17 cellular contexts compared by ENCODE assay signal in genomic region chr3:8888296-8888915, GRCh38.
DNase-seq lines count a peak whose midpoint lies in the region; ATAC-seq and TF ChIP-seq lines count a peak whose summit lies in the region.
"Had no signal": no experiment of that assay in that cellular context is flagged by ENCODE, and none has a peak within 500 bp of the region (broad histone marks: within the 10 kb centered on the region; RNA-seq: fewer than 3 reads in every experiment).

No MANE protein-coding gene starts in this region.

- H3K4me3 ChIP-seq in fibroblast of villous mesenchyme (ENCODE audit: low read depth, low read length) (no peak overlapping the region), retinal pigment epithelial cell (ENCODE audit: low read length) (no peak overlapping the region)
- H3K4me3 ChIP-seq: gastroesophageal sphincter, K562 had no signal

- ATAC-seq in GM19467 (IDR thresholded peaks at IDR 0.05; ENCODE audit: unreplicated experiment), result no peak
- ATAC-seq: gastroesophageal sphincter, K562, Panc1 had no signal

- no peak for TF ChIP-seq CTCF in fibroblast of villous mesenchyme (IDR thresholded peaks at IDR 0.05; ENCODE audit: insufficient read depth, low read depth, low read length)
- no peak for TF ChIP-seq CTCF in retinal pigment epithelial cell (conservative IDR thresholded peaks at IDR 0.05; ENCODE audit: low read depth, low read length)

- DNase-seq in ELR (ENCODE audit: low read depth) (peak; percentile 87), SW 1271 (lab: John Stamatoyannopoulos, UW) (peak; percentile 29 to 50), fibroblast of villous mesenchyme (ENCODE audit: low read depth) (peak; percentile 87), retinal pigment epithelial cell (ENCODE audit: low read depth) (peak; percentile 84), iPS-NIHi11 (ENCODE audit: low spot score) (no peak), NCI-H1436 (lab: John Stamatoyannopoulos, UW) (no peak)
- no peak for DNase-seq in activated CD8-positive, alpha-beta memory T cell treated with anti-CD3 and anti-CD28 coated beads, Interleukin-2, amount 50 U/mL, for 4 hours
- DNase-seq: activated CD4-positive, alpha-beta memory T cell treated with anti-CD3 and anti-CD28 coated beads, Interleukin-2, amount 10 ng/mL, durations not matched to agents 7 days and 5 days; activated T-cell treated with anti-CD3 and anti-CD28 coated beads, Interleukin-2, amount 50 U/mL, for 48 hours; immature natural killer cell; NCI-H1092; NCI-H748 treated with DMSO at 0.1 percent for 48 hours; WERI-Rb-1 had no signal

Comparison
In these comparisons a context has a peak if more than half of its experiments do, and no peak if none do; other contexts are left out.
1. DNase-seq: peak in ELR (single experiment), SW 1271 (2 of 2), fibroblast of villous mesenchyme (single experiment) and retinal pigment epithelial cell (single experiment); none in iPS-NIHi11 (single experiment), NCI-H1436 (single experiment) and activated CD8-positive, alpha-beta memory T cell treated with anti-CD3 and anti-CD28 coated beads, Interleukin-2, amount 50 U/mL, for 4 hours (single experiment).